10 cellular contexts compared by ENCODE assay signal in genomic region chr2:946073-947005, GRCh38. TPM values are rescaled to one million over a fixed set of nuclear protein-coding genes. Genes with fewer than 3 reads are reported as not detected.
A peak's percentile ranks its signal among the peaks of the same experiment; 100 is the strongest.
DNase-seq lines count a peak whose midpoint lies in the region; ATAC-seq and TF ChIP-seq lines count a peak whose summit lies in the region.
"Had no signal": no experiment of that assay in that cellular context is flagged by ENCODE, and none has a peak within 500 bp of the region (broad histone marks: within the 10 kb centered on the region; RNA-seq: fewer than 3 reads in every experiment).

No MANE protein-coding gene starts in this region.

- POLR2A ChIA-PET in A673 (lab: Charles Lee; ENCODE audit: low non-redundant PET), result no interaction called here

- ATAC-seq in GM18867 (IDR thresholded peaks at IDR 0.05; ENCODE audit: unreplicated experiment) (peak; percentile 82), GM21619 (IDR thresholded peaks at IDR 0.05; ENCODE audit: unreplicated experiment) (peak; percentile 54), HG03571 (IDR thresholded peaks at IDR 0.05; ENCODE audit: unreplicated experiment) (peak; percentile 75)
- ATAC-seq: left colon, sciatic nerve had no signal

- DNase-seq in epithelial cell of proximal tubule (ENCODE audit: low read depth) (peak; percentile 15), DMS153 (lab: John Stamatoyannopoulos, UW) (no peak), COLO829 (ENCODE audit: low spot score) (no peak), A673 (ENCODE audit: low spot score) (no peak), DMS53 (lab: John Stamatoyannopoulos, UW) (no peak)
- DNase-seq: left colon had no signal

- H3K36me3 ChIP-seq in A673 (ENCODE audit: insufficient read depth, low read length, poor library complexity, severe bottlenecking), result no peaks in the 10 kb centered on the region

- no TSS peak for BruUV-seq in A673 (replicated peaks; lab: Mats Ljungman, UMichigan)

- H3K4me3 ChIP-seq in epithelial cell of proximal tubule (ENCODE audit: low read depth, low read length) (peak overlapping the region; percentile 21), A673 (ENCODE audit: low read depth, low read length, poor library complexity, severe bottlenecking) (no peak overlapping the region)

- intact Hi-C loops in A673 (cut with micrococcal nuclease; ENCODE audit: unreplicated experiment), result no loop called here

- CTCF ChIA-PET in A673 (lab: Charles Lee), result no interaction called here

- no peak overlapping the region for H3K27ac ChIP-seq in A673 (ENCODE audit: low read depth, low read length, poor library complexity, severe bottlenecking)

- H3K9me3 ChIP-seq in A673 (ENCODE audit: low read depth, low read length, poor library complexity, severe bottlenecking), result no peaks in the 10 kb centered on the region

- H3K4me1 ChIP-seq in A673 (ENCODE audit: insufficient read depth, low read length, poor library complexity, severe bottlenecking), result peaks cover 6% of the 10 kb centered on the region

- TF ChIP-seq CTCF in epithelial cell of proximal tubule (conservative IDR thresholded peaks at IDR 0.05; ENCODE audit: low read depth, low read length), result no peak
- no peak for TF ChIP-seq CTCF in A673 (conservative IDR thresholded peaks at IDR 0.05; ENCODE audit: low read depth, low read length)

- peaks cover 13% of the 10 kb centered on the region for H3K27me3 ChIP-seq in A673 (replicated peaks; ENCODE audit: insufficient read depth, low read depth, low read length, poor library complexity)

RNA-seq across cellular contexts. Expression of gene SNTG2, which starts 4.3 kb away (rescaled TPM):
- 0.22 TPM in 1 of 2 replicates, not detected in the other for total RNA-seq in epithelial cell of proximal tubule
- 3.7 and 3.8 TPM in 2 replicates for total RNA-seq in A673 (2021)
